21 cellular contexts compared by ENCODE assay signal in the genomic region with DNA sequence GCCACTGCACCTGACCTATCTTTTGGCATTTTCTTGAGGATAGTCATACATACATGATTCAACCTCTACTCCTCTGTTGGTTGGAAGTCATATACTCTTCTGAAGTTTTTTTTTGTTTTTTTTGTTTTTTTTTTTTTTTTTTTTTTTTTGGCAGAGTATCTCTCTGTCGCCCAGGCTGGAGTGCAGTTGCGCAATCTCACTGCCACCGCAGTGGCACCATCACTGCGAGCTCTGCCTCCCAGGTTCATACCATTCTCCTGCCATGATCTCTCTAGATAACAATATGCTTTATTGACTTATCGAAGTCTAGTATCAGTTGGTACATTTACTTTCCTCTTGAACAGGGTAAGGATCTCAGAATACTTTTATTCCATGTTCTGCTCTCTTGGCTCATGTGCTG.
DNase-seq lines count a peak whose midpoint lies in the region; ATAC-seq and TF ChIP-seq lines count a peak whose summit lies in the region.
"Had no signal": no experiment of that assay in that cellular context is flagged by ENCODE, and none has a peak within 500 bp of the region (broad histone marks: within the 10 kb centered on the region; RNA-seq: fewer than 3 reads in every experiment).

No MANE protein-coding gene starts in this region.

- no CpG with 5 or more reads among the region's 5 CpGs for WGBS in H9 (ENCODE audit: extremely low coverage, insufficient read length, low lambda C conversion rate)

- H2AFZ ChIP-seq in H9 (ENCODE audit: low read length): no peak overlapping the region

- H3K18ac ChIP-seq in H9 (ENCODE audit: insufficient read length, low read depth, low read length): no peak overlapping the region

- no peak overlapping the region for H3K4ac ChIP-seq in H9 (ENCODE audit: low read depth, low read length)

- H3K4me3 Mint-ChIP-seq in H9: no peak overlapping the region
- H3K4me3 Mint-ChIP-seq: CD4-positive, alpha-beta memory T cell had no signal

- no peak overlapping the region for H2AK5ac ChIP-seq in H9 (ENCODE audit: insufficient read length, low read length)

- H2BK20ac ChIP-seq in H9 (ENCODE audit: low read depth, low read length, poor library complexity, severe bottlenecking): no peak overlapping the region

- no peak for ATAC-seq in left lobe of liver
- ATAC-seq in HG03520 (IDR thresholded peaks at IDR 0.05; ENCODE audit: unreplicated experiment): no peak
- ATAC-seq: PC-3 had no signal

- H3K4me2 ChIP-seq in H9 (ENCODE audit: insufficient read depth, insufficient read length, low read length): no peak overlapping the region

- H3K79me1 ChIP-seq in H9 (ENCODE audit: insufficient read depth, low read depth, low read length, poor library complexity, severe bottlenecking): no peaks in the 10 kb centered on the region

- H3K27ac ChIP-seq in H9 (ENCODE audit: insufficient read length, low read depth, low read length): no peak overlapping the region
- H3K27ac ChIP-seq: RWPE1 had no signal

- H3K27me3 ChIP-seq in H9 (ENCODE audit: insufficient read depth, low read length): no peaks in the 10 kb centered on the region

- H3K14ac ChIP-seq in H9 (ENCODE audit: insufficient read depth, low read length): no peak overlapping the region

- H4K8ac ChIP-seq in H9 (replicated peaks; ENCODE audit: insufficient read length, low read depth, low read length): no peak overlapping the region

- H3T11ph ChIP-seq in H9 (ENCODE audit: low read length): no peak overlapping the region

- H3K23ac ChIP-seq in H9 (ENCODE audit: insufficient read length, low read depth, low read length): no peak overlapping the region

- no peaks in the 10 kb centered on the region for H3K4me1 ChIP-seq in H9 (ENCODE audit: insufficient read depth, low read length)

- no peak overlapping the region for H2BK12ac ChIP-seq in H9 (ENCODE audit: insufficient read length, low read depth, low read length)

- no peak overlapping the region for H3K27ac Mint-ChIP-seq in H9
- H3K27ac Mint-ChIP-seq: CD4-positive, alpha-beta memory T cell had no signal

- TF ChIP-seq CTCF in H9 (conservative IDR thresholded peaks at IDR 0.05): no peak

- H4K20me1 ChIP-seq in H9 (ENCODE audit: control insufficient read depth, insufficient read depth, insufficient read length): no peaks in the 10 kb centered on the region

- no peak overlapping the region for H3K9ac ChIP-seq in H9 (ENCODE audit: extremely low read depth, insufficient read length, low read length)

- no peak overlapping the region for H2BK15ac ChIP-seq in H9 (ENCODE audit: low read depth, low read length)

- H3K23me2 ChIP-seq in H9 (ENCODE audit: insufficient read length, low read depth, low read length, poor library complexity, severe bottlenecking): no peaks in the 10 kb centered on the region

- H3K27me3 Mint-ChIP-seq in H9 (ENCODE audit: low read depth): no peaks in the 10 kb centered on the region

- no peak overlapping the region for H4K91ac ChIP-seq in H9 (ENCODE audit: insufficient read length, low read depth, low read length)

- no peaks in the 10 kb centered on the region for H3K4me1 Mint-ChIP-seq in H9
- H3K4me1 Mint-ChIP-seq: CD4-positive, alpha-beta memory T cell had no signal

- H3K9me3 ChIP-seq in H9 (ENCODE audit: control insufficient read depth, low read depth, low read length): no peaks in the 10 kb centered on the region

- no peak overlapping the region for H2BK5ac ChIP-seq in H9 (ENCODE audit: insufficient read length, low read length)

- DNase-seq in A172 (ENCODE audit: low spot score) (peak; percentile 12), H9 (peak; percentile 12), NCI-H345 treated with DMSO at 0.1 percent for 48 hours (lab: John Stamatoyannopoulos, UW; ENCODE audit: unreplicated experiment) (peak; percentile 59), kidney tubule cell (ENCODE audit: low spot score) (peak; percentile 30), left lobe of liver (ENCODE audit: low spot score) (no peak), NCI-H748 treated with DMSO at 0.1 percent for 48 hours (lab: John Stamatoyannopoulos, UW) (no peak)
- DNase-seq: C1 segment of cervical spinal cord; CD4-positive, alpha-beta memory T cell; COR-L47; DMS79 treated with DMSO at 0.1 percent for 48 hours; GF-D8; GOT3; KBM-7; MV-4-11; NCI-H2029; NCI-H510A treated with DMSO at 0.1 percent for 48 hours; PC-3; SHP77; T-helper 1 cell had no signal

- H3K36me3 Mint-ChIP-seq in H9 (ENCODE audit: insufficient read depth in 1 of 3, low read depth in 3 of 3): peaks cover 0 to 5% (median 0%) of the 10 kb centered on the region in 3 experiments; a peak in 1 of 7 replicates
- H3K36me3 Mint-ChIP-seq: CD4-positive, alpha-beta memory T cell had no signal

- no peak overlapping the region for H4K5ac ChIP-seq in H9 (ENCODE audit: insufficient read length, low read depth, low read length)

- no peak overlapping the region for H2BK120ac ChIP-seq in H9 (ENCODE audit: low read depth, low read length, poor library complexity, severe bottlenecking)

- no peak overlapping the region for H3K56ac ChIP-seq in H9 (ENCODE audit: insufficient read length, low read depth, low read length)

- no peaks in the 10 kb centered on the region for H3K79me2 ChIP-seq in H9 (ENCODE audit: insufficient read depth, low read length)

- no peaks in the 10 kb centered on the region; a peak in 1 of 5 replicates for H3K9me3 Mint-ChIP-seq in H9

Comparison
In these comparisons a context has a peak if more than half of its experiments do, and no peak if none do; other contexts are left out.
1. DNase-seq: peak in A172 (single experiment), H9 (single experiment), NCI-H345 treated with DMSO at 0.1 percent for 48 hours (single experiment) and kidney tubule cell (single experiment); none in left lobe of liver (single experiment) and NCI-H748 treated with DMSO at 0.1 percent for 48 hours (single experiment).